ENCODE assay signal across 21 cellular contexts in the genomic region with DNA sequence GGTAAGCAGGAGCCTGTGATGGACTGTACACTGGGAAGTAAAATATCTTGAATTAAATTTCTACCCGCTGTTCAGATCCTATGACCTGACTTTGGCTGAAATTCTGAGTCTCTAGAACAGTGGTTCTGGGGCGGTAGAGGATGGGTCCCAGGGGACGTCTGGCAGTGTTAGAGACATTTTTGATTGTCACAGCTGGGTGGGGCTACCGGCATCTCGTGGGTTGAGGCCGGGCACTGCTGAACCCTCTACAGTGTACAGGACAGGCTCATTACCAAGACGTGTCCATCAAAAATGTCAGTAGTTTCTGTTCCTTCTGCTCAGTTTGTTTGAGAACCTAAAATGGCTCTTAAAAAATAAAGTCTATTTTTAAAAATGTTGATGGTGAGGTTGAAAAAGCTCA. TPM values are rescaled to one million over a fixed set of nuclear protein-coding genes. Genes with fewer than 3 reads are reported as not detected.
A peak's percentile ranks its signal among the peaks of the same experiment; 100 is the strongest.
DNase-seq lines count a peak whose midpoint lies in the region; ATAC-seq, FAIRE-seq and TF ChIP-seq lines count a peak whose summit lies in the region.
"Had no signal": no experiment of that assay in that cellular context is flagged by ENCODE, and none has a peak within 500 bp of the region (broad histone marks: within the 10 kb centered on the region; RNA-seq: fewer than 3 reads in every experiment).

No MANE protein-coding gene starts in this region.

- peak; percentile 86 for ATAC-seq in activated B cell treated with CpG ODN at 0.5 μM for 24 hours (ENCODE audit: low read depth)
- peak; percentile 95 to 98 for ATAC-seq in stimulated activated naive B cell treated with anti-CD40 and anti-IgM and Interleukin-4, amounts not matched to agents 10 μg/mL and 1 μg/mL and 100 μg/mL, for 72 hours (replicated peaks)
- ATAC-seq: HCT116, HepG2, T-cell had no signal

- peaks cover 1% of the 10 kb centered on the region for H3K9me3 Mint-ChIP-seq in activated B cell treated with CpG ODN at 0.5 μM for 24 hours
- H3K9me3 Mint-ChIP-seq in stimulated activated naive B cell treated with anti-CD40 and anti-IgM and Interleukin-4, amounts not matched to agents 10 μg/mL and 1 μg/mL and 100 μg/mL, for 72 hours = peaks cover 4 to 10% of the 10 kb centered on the region in 2 donors

- TF ChIP-seq CTCF in activated B cell treated with CpG ODN at 0.5 μM for 24 hours (IDR thresholded peaks at IDR 0.05) = no peak

- H3K4me3 ChIP-seq in BLaER1 (peak overlapping the region; percentile 56; the same call in 1 of the 2 replicates), Karpas-422 (ENCODE audit: low read length) (no peak overlapping the region)
- H3K4me3 ChIP-seq: PC-9 had no signal

- CTCF ChIA-PET in activated B cell treated with CpG ODN at 0.5 μM for 24 hours (lab: Charles Lee) = no interaction called here

- no peak for FAIRE-seq in GM19239 (lab: Jason Lieb, UNC)
- FAIRE-seq: A204.1, HepG2 had no signal

- POLR2A ChIA-PET in activated B cell treated with CpG ODN at 0.5 μM for 24 hours (lab: Charles Lee) = no interaction called here

- peak overlapping the region; percentile 29; the same call in 1 of the 2 replicates for H2AFZ ChIP-seq in Karpas-422 (ENCODE audit: low read length)
- H2AFZ ChIP-seq: PC-9 had no signal

- peaks cover 25% of the 10 kb centered on the region for H3K4me1 Mint-ChIP-seq in activated B cell treated with CpG ODN at 0.5 μM for 24 hours
- H3K4me1 Mint-ChIP-seq in stimulated activated naive B cell treated with anti-CD40 and anti-IgM and Interleukin-4, amounts not matched to agents 10 μg/mL and 1 μg/mL and 100 μg/mL, for 72 hours = peaks cover 36 to 56% of the 10 kb centered on the region in 2 donors

- H3K9me2 ChIP-seq in Karpas-422 (replicated peaks; ENCODE audit: insufficient read depth, low read length) = no peaks in the 10 kb centered on the region

- no peaks in the 10 kb centered on the region for H3K79me2 ChIP-seq in Karpas-422 (ENCODE audit: low read length)

- no peaks in the 10 kb centered on the region for H3K36me3 Mint-ChIP-seq in activated B cell treated with CpG ODN at 0.5 μM for 24 hours (ENCODE audit: low read depth)
- H3K36me3 Mint-ChIP-seq in stimulated activated naive B cell treated with anti-CD40 and anti-IgM and Interleukin-4, amounts not matched to agents 10 μg/mL and 1 μg/mL and 100 μg/mL, for 72 hours = peaks cover 6 to 14% of the 10 kb centered on the region in 2 donors

- H3K9ac ChIP-seq in BLaER1 (no peak overlapping the region; the same call in 1 of the 2 replicates), Karpas-422 (ENCODE audit: low read length) (no peak overlapping the region)

- H3K4me1 ChIP-seq in BLaER1 (peaks cover 68% of the 10 kb centered on the region), Karpas-422 (ENCODE audit: low read length) (peaks cover 61% of the 10 kb centered on the region)

- H3K27ac ChIP-seq in BLaER1 (0 out of 2 replicates have a peak overlapping the region, but pooled peaks have one; percentile 5), Karpas-422 (ENCODE audit: low read length) (peak overlapping the region; percentile 23; the same call in 1 of the 2 replicates)
- H3K27ac ChIP-seq: PC-9 had no signal

- H3K27ac Mint-ChIP-seq in activated B cell treated with CpG ODN at 0.5 μM for 24 hours = no peak overlapping the region
- H3K27ac Mint-ChIP-seq in stimulated activated naive B cell treated with anti-CD40 and anti-IgM and Interleukin-4, amounts not matched to agents 10 μg/mL and 1 μg/mL and 100 μg/mL, for 72 hours = no peak overlapping the region
- H3K27ac Mint-ChIP-seq: T-cell had no signal

- no peaks in the 10 kb centered on the region for H3K36me3 ChIP-seq in BLaER1
- no peaks in the 10 kb centered on the region for H3K36me3 ChIP-seq in Karpas-422 (ENCODE audit: insufficient read depth, low read length)

- H3K9me3 ChIP-seq in BLaER1 (peaks cover 9% of the 10 kb centered on the region), Karpas-422 (ENCODE audit: low read length) (no peaks in the 10 kb centered on the region)

- H3K4me2 ChIP-seq in BLaER1 (peak overlapping the region; percentile 95), Karpas-422 (ENCODE audit: low read depth, low read length, poor library complexity, severe bottlenecking) (peak overlapping the region; percentile 50)
- H3K4me2 ChIP-seq: PC-9 had no signal

- no peak overlapping the region for H3K4me3 Mint-ChIP-seq in activated B cell treated with CpG ODN at 0.5 μM for 24 hours
- peak overlapping the region in 1 of 2 donors; percentile 71 for H3K4me3 Mint-ChIP-seq in stimulated activated naive B cell treated with anti-CD40 and anti-IgM and Interleukin-4, amounts not matched to agents 10 μg/mL and 1 μg/mL and 100 μg/mL, for 72 hours
- H3K4me3 Mint-ChIP-seq: T-cell had no signal

- H4K20me1 ChIP-seq in BLaER1 (no peaks in the 10 kb centered on the region), Karpas-422 (ENCODE audit: insufficient read depth, low read depth, low read length) (no peaks in the 10 kb centered on the region)

- DNase-seq in Karpas-422 (peak; percentile 76), activated B cell treated with CpG ODN at 0.5 μM for 24 hours (no peak), GM19239 (ENCODE audit: insufficient read length, low spot score) (no peak), amygdala (lab: John Stamatoyannopoulos, UW) (no peak), RPMI8226 (no peak)
- DNase-seq in stimulated activated naive B cell treated with anti-CD40 and anti-IgM and Interleukin-4, amounts not matched to agents 10 μg/mL and 1 μg/mL and 100 μg/mL, for 72 hours = peak; percentile 72
- DNase-seq: AML-193, DMS153, DND-41, Kasumi-1, NCI-H2029, NCI-H446 treated with DMSO at 0.1 percent for 48 hours, NCI-H526, NCI-H82, PC-9, SHP77, T-cell had no signal

- peaks cover 48% of the 10 kb centered on the region for H3K27me3 Mint-ChIP-seq in activated B cell treated with CpG ODN at 0.5 μM for 24 hours
- peaks cover 58 to 60% of the 10 kb centered on the region in 2 donors for H3K27me3 Mint-ChIP-seq in stimulated activated naive B cell treated with anti-CD40 and anti-IgM and Interleukin-4, amounts not matched to agents 10 μg/mL and 1 μg/mL and 100 μg/mL, for 72 hours

- no peaks in the 10 kb centered on the region for H3K27me3 ChIP-seq in BLaER1
- peaks cover 3% of the 10 kb centered on the region; the same call in 1 of the 2 replicates for H3K27me3 ChIP-seq in Karpas-422 (ENCODE audit: low read length)

- intact Hi-C loops in activated B cell treated with CpG ODN at 0.5 μM for 24 hours (cut with micrococcal nuclease) = loop anchor here (1.0 kb wide), 1 partner anchor 11 kb away; a partner anchor contains a TSS

RNA-seq across cellular contexts. Expression of a gene that starts 11.5 kb away (rescaled TPM):
- 7.2 and 8.8 TPM in 2 replicates for total RNA-seq in Karpas-422 (2014; rRNA removed; shearing (Covaris generic); ENCODE audit: low replicate concordance)
- total RNA-seq in activated B cell treated with CpG ODN at 0.5 μM for 24 hours = 13.9 and 14.4 TPM in 2 replicates

RNA-seq across cellular contexts. Expression of a gene that starts 52.1 kb away (rescaled TPM):
- 1.7 and 3.6 TPM in 2 replicates for total RNA-seq in Karpas-422 (2014; rRNA removed; shearing (Covaris generic); ENCODE audit: low replicate concordance)
- 1.8 and 2.3 TPM in 2 replicates for total RNA-seq in activated B cell treated with CpG ODN at 0.5 μM for 24 hours

Comparison
In these comparisons a context has a peak if more than half of its experiments do, and no peak if none do; other contexts are left out.
1. DNase-seq: peak in Karpas-422 (single experiment) and stimulated activated naive B cell treated with anti-CD40 and anti-IgM and Interleukin-4, amounts not matched to agents 10 μg/mL and 1 μg/mL and 100 μg/mL, for 72 hours (single experiment); none in activated B cell treated with CpG ODN at 0.5 μM for 24 hours (single experiment), GM19239 (single experiment), amygdala (0 of 56) and RPMI8226 (single experiment).